38 cellular contexts compared by ENCODE assay signal in the genomic region with DNA sequence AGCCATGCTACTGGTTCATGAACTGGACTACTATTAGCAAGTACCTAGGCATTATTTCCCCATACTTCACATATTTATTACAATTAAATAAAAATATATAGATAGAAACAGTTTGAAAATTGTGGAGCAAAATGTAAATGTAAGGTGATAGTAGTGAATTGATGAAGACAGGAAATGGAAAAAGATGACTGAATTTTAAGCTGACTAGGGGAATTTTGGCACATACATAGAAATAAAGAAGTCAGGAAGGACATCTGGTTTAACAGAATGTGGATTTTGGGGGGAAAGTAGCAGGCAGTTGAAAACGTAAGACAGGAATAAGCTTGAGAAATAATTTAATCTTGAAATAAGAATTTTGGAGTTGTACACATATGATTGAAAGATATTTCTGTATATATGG.
"Had no signal": no experiment of that assay in that cellular context is flagged by ENCODE, and none has a peak within 500 bp of the region (broad histone marks: within the 10 kb centered on the region; RNA-seq: fewer than 3 reads in every experiment).

No MANE protein-coding gene starts in this region.

- H3K4me1 Mint-ChIP-seq: activated B cell treated with CpG ODN at 0.5 μM for 24 hours; activated CD4-positive, alpha-beta memory T cell treated with anti-CD3 and anti-CD28 coated beads, Interleukin-2, amount 10 ng/mL, durations not matched to agents 7 days and 5 days; activated CD4-positive, alpha-beta T cell treated with anti-CD3 and anti-CD28 coated beads for 36 hours; activated CD4-positive, alpha-beta T cell treated with anti-CD3 and anti-CD28 coated beads, Interleukin-2, amount 10 ng/mL, durations not matched to agents 7 days and 5 days; activated CD8-positive, alpha-beta memory T cell treated with anti-CD3 and anti-CD28 coated beads, Interleukin-2, amount 10 ng/mL, durations not matched to agents 7 days and 5 days; activated naive CD4-positive, alpha-beta T cell treated with anti-CD3 and anti-CD28 coated beads, Interleukin-2, amount 10 ng/mL, durations not matched to agents 7 days and 5 days; activated naive CD4-positive, alpha-beta T cell treated with anti-CD3 and anti-CD28 coated beads, Interleukin-2, amount 50 U/mL, for 24 hours; activated naive CD8-positive, alpha-beta T cell treated with anti-CD3 and anti-CD28 coated beads, Interleukin-2, amount 10 ng/mL, durations not matched to agents 7 days and 5 days; activated naive CD8-positive, alpha-beta T cell treated with anti-CD3 and anti-CD28 coated beads, Interleukin-2, amount 50 U/mL, for 24 hours; central memory CD8-positive, alpha-beta T cell had no signal

- H3K9me3 Mint-ChIP-seq: activated B cell treated with CpG ODN at 0.5 μM for 24 hours; activated CD4-positive, alpha-beta memory T cell treated with anti-CD3 and anti-CD28 coated beads, Interleukin-2, amount 10 ng/mL, durations not matched to agents 7 days and 5 days; activated CD4-positive, alpha-beta T cell treated with anti-CD3 and anti-CD28 coated beads, Interleukin-2, amount 10 ng/mL, durations not matched to agents 7 days and 5 days; activated naive CD4-positive, alpha-beta T cell treated with anti-CD3 and anti-CD28 coated beads, Interleukin-2, amount 10 ng/mL, durations not matched to agents 7 days and 5 days; activated naive CD4-positive, alpha-beta T cell treated with anti-CD3 and anti-CD28 coated beads, Interleukin-2, amount 50 U/mL, for 24 hours; activated naive CD8-positive, alpha-beta T cell treated with anti-CD3 and anti-CD28 coated beads, Interleukin-2, amount 10 ng/mL, durations not matched to agents 7 days and 5 days; activated naive CD8-positive, alpha-beta T cell treated with anti-CD3 and anti-CD28 coated beads, Interleukin-2, amount 50 U/mL, for 24 hours; activated T-cell treated with anti-CD3 and anti-CD28 coated beads, Interleukin-2, amount 50 U/mL, for 24 hours; activated T-helper 2 cell treated with anti-CD3 and anti-CD28 coated beads, Interferon-gamma antibody, Interleukin-2, Interleukin-4, amounts not matched to agents 10 μg/mL and 5 μg/mL and 100 μg/mL, durations not matched to agents 14 hours and 24 hours and 36 hours; brain; central memory CD8-positive, alpha-beta T cell; T-helper 1 cell treated with Interleukin-12 subunit alpha and Interleukin-12 subunit beta and Interleukin-4 antibody, amounts not matched to agents 30 μg/mL and 1 μg/mL, for 36 hours; T-helper 2 cell treated with Interferon-gamma antibody and Interleukin-4, amounts not matched to agents 5 μg/mL and 100 μg/mL, for 36 hours had no signal

- H3K27ac ChIP-seq: ascending aorta, cardiac muscle cell, VCaP had no signal

- DNase-seq: activated B cell treated with CpG ODN at 0.5 μM for 24 hours; activated CD4-positive, alpha-beta memory T cell treated with anti-CD3 and anti-CD28 coated beads, Interleukin-2, amount 10 ng/mL, durations not matched to agents 7 days and 5 days; activated CD4-positive, alpha-beta T cell treated with anti-CD3 and anti-CD28 coated beads for 1 hour; activated CD4-positive, alpha-beta T cell treated with anti-CD3 and anti-CD28 coated beads for 36 hours; activated CD4-positive, alpha-beta T cell treated with anti-CD3 and anti-CD28 coated beads for 48 hours; activated CD4-positive, alpha-beta T cell treated with anti-CD3 and anti-CD28 coated beads, Interleukin-2, amount 10 ng/mL, durations not matched to agents 7 days and 5 days; activated CD4-positive, alpha-beta T cell treated with anti-CD3 and anti-CD28 coated beads, Interleukin-2, amount 50 U/mL, for 48 hours; activated CD8-positive, alpha-beta memory T cell treated with anti-CD3 and anti-CD28 coated beads for 24 hours; activated CD8-positive, alpha-beta memory T cell treated with anti-CD3 and anti-CD28 coated beads, Interleukin-2, amount 10 ng/mL, durations not matched to agents 7 days and 5 days; activated CD8-positive, alpha-beta memory T cell treated with anti-CD3 and anti-CD28 coated beads, Interleukin-2, amount 50 U/mL, for 48 hours; activated CD8-positive, alpha-beta T cell treated with anti-CD3 and anti-CD28 coated beads, Interleukin-2, amount 10 ng/mL, durations not matched to agents 7 days and 5 days; activated effector memory CD4-positive, alpha-beta T cell treated with Interleukin-2 at 50 U/mL for 16 hours; activated gamma-delta T cell; activated naive CD4-positive, alpha-beta T cell treated with anti-CD3 and anti-CD28 coated beads, Interleukin-2, amount 10 ng/mL, durations not matched to agents 7 days and 5 days; activated naive CD4-positive, alpha-beta T cell treated with Interleukin-2 at 50 U/mL for 16 hours; activated naive CD8-positive, alpha-beta T cell treated with anti-CD3 and anti-CD28 coated beads, Interleukin-2, amount 10 ng/mL, durations not matched to agents 7 days and 5 days; activated naive CD8-positive, alpha-beta T cell treated with anti-CD3 and anti-CD28 coated beads, Interleukin-2, amount 50 U/mL, for 24 hours; activated T-cell treated with anti-CD3 and anti-CD28 coated beads, Interleukin-2, amount 50 U/mL, for 24 hours; activated T-cell treated with anti-CD3 and anti-CD28 coated beads, Interleukin-2, amount 50 U/mL, for 48 hours; amygdala; anterior cingulate cortex; caudate nucleus; cerebellar nuclear complex; T-helper 2 cell; T-helper 9 cell had no signal

- H3K36me3 Mint-ChIP-seq: activated CD8-positive, alpha-beta memory T cell treated with anti-CD3 and anti-CD28 coated beads, Interleukin-2, amount 10 ng/mL, durations not matched to agents 7 days and 5 days; activated naive CD4-positive, alpha-beta T cell treated with anti-CD3 and anti-CD28 coated beads, Interleukin-2, amount 10 ng/mL, durations not matched to agents 7 days and 5 days; activated naive CD4-positive, alpha-beta T cell treated with anti-CD3 and anti-CD28 coated beads, Interleukin-2, amount 50 U/mL, for 24 hours; activated naive CD8-positive, alpha-beta T cell; activated naive CD8-positive, alpha-beta T cell treated with anti-CD3 and anti-CD28 coated beads, Interleukin-2, amount 10 ng/mL, durations not matched to agents 7 days and 5 days; brain had no signal

- H3K4me3 ChIP-seq: ascending aorta, cardiac muscle cell had no signal

- H3K36me3 ChIP-seq: ascending aorta, cardiac muscle cell had no signal

- H3K9me3 ChIP-seq: ascending aorta had no signal

- FAIRE-seq: bronchial epithelial cell, TTC549 had no signal

- H3K4me3 Mint-ChIP-seq: activated B cell treated with CpG ODN at 0.5 μM for 24 hours; activated CD4-positive, alpha-beta memory T cell treated with anti-CD3 and anti-CD28 coated beads, Interleukin-2, amount 10 ng/mL, durations not matched to agents 7 days and 5 days; activated CD4-positive, alpha-beta T cell treated with anti-CD3 and anti-CD28 coated beads for 36 hours; activated CD4-positive, alpha-beta T cell treated with anti-CD3 and anti-CD28 coated beads, Interleukin-2, amount 10 ng/mL, durations not matched to agents 7 days and 5 days; activated CD8-positive, alpha-beta memory T cell treated with anti-CD3 and anti-CD28 coated beads, Interleukin-2, amount 10 ng/mL, durations not matched to agents 7 days and 5 days; activated CD8-positive, alpha-beta T cell treated with anti-CD3 and anti-CD28 coated beads, Interleukin-2, amount 10 ng/mL, durations not matched to agents 7 days and 5 days; activated naive CD4-positive, alpha-beta T cell treated with anti-CD3 and anti-CD28 coated beads, Interleukin-2, amount 10 ng/mL, durations not matched to agents 7 days and 5 days; activated naive CD4-positive, alpha-beta T cell treated with anti-CD3 and anti-CD28 coated beads, Interleukin-2, amount 50 U/mL, for 24 hours; activated naive CD8-positive, alpha-beta T cell; activated naive CD8-positive, alpha-beta T cell treated with anti-CD3 and anti-CD28 coated beads, Interleukin-2, amount 10 ng/mL, durations not matched to agents 7 days and 5 days; activated naive CD8-positive, alpha-beta T cell treated with anti-CD3 and anti-CD28 coated beads, Interleukin-2, amount 50 U/mL, for 24 hours; activated T-cell treated with anti-CD3 and anti-CD28 coated beads, Interleukin-2, amount 50 U/mL, for 24 hours; brain; central memory CD8-positive, alpha-beta T cell; T-helper 1 cell treated with Interleukin-12 subunit alpha and Interleukin-12 subunit beta and Interleukin-4 antibody, amounts not matched to agents 30 μg/mL and 1 μg/mL, for 36 hours; T-helper 2 cell treated with Interferon-gamma antibody and Interleukin-4, amounts not matched to agents 5 μg/mL and 100 μg/mL, for 36 hours had no signal

- H3K27me3 ChIP-seq: ascending aorta, cardiac muscle cell had no signal

- H3K27me3 Mint-ChIP-seq: activated CD4-positive, alpha-beta memory T cell treated with anti-CD3 and anti-CD28 coated beads, Interleukin-2, amount 10 ng/mL, durations not matched to agents 7 days and 5 days; activated CD4-positive, alpha-beta T cell treated with anti-CD3 and anti-CD28 coated beads, Interleukin-2, amount 10 ng/mL, durations not matched to agents 7 days and 5 days; activated naive CD4-positive, alpha-beta T cell treated with anti-CD3 and anti-CD28 coated beads, Interleukin-2, amount 10 ng/mL, durations not matched to agents 7 days and 5 days; activated naive CD8-positive, alpha-beta T cell treated with anti-CD3 and anti-CD28 coated beads, Interleukin-2, amount 10 ng/mL, durations not matched to agents 7 days and 5 days; brain had no signal

- H3K27ac Mint-ChIP-seq: activated B cell treated with CpG ODN at 0.5 μM for 24 hours; activated CD4-positive, alpha-beta memory T cell treated with anti-CD3 and anti-CD28 coated beads, Interleukin-2, amount 10 ng/mL, durations not matched to agents 7 days and 5 days; activated CD4-positive, alpha-beta T cell treated with anti-CD3 and anti-CD28 coated beads for 36 hours; activated CD4-positive, alpha-beta T cell treated with anti-CD3 and anti-CD28 coated beads, Interleukin-2, amount 10 ng/mL, durations not matched to agents 7 days and 5 days; activated CD8-positive, alpha-beta memory T cell treated with anti-CD3 and anti-CD28 coated beads, Interleukin-2, amount 10 ng/mL, durations not matched to agents 7 days and 5 days; activated CD8-positive, alpha-beta T cell treated with anti-CD3 and anti-CD28 coated beads, Interleukin-2, amount 10 ng/mL, durations not matched to agents 7 days and 5 days; activated naive CD4-positive, alpha-beta T cell treated with anti-CD3 and anti-CD28 coated beads, Interleukin-2, amount 10 ng/mL, durations not matched to agents 7 days and 5 days; activated naive CD4-positive, alpha-beta T cell treated with anti-CD3 and anti-CD28 coated beads, Interleukin-2, amount 50 U/mL, for 24 hours; activated naive CD8-positive, alpha-beta T cell; activated naive CD8-positive, alpha-beta T cell treated with anti-CD3 and anti-CD28 coated beads, Interleukin-2, amount 10 ng/mL, durations not matched to agents 7 days and 5 days; activated naive CD8-positive, alpha-beta T cell treated with anti-CD3 and anti-CD28 coated beads, Interleukin-2, amount 50 U/mL, for 24 hours; activated T-cell treated with anti-CD3 and anti-CD28 coated beads, Interleukin-2, amount 50 U/mL, for 24 hours; activated T-helper 2 cell treated with anti-CD3 and anti-CD28 coated beads, Interferon-gamma antibody, Interleukin-2, Interleukin-4, amounts not matched to agents 10 μg/mL and 5 μg/mL and 100 μg/mL, durations not matched to agents 14 hours and 24 hours and 36 hours; T-helper 1 cell treated with Interleukin-12 subunit alpha and Interleukin-12 subunit beta and Interleukin-4 antibody, amounts not matched to agents 30 μg/mL and 1 μg/mL, for 36 hours; T-helper 2 cell treated with Interferon-gamma antibody and Interleukin-4, amounts not matched to agents 5 μg/mL and 100 μg/mL, for 36 hours had no signal

- ATAC-seq: activated CD4-positive, alpha-beta T cell treated with anti-CD3 and anti-CD28 coated beads for 36 hours; activated CD4-positive, CD25-positive, alpha-beta regulatory T cell treated with anti-CD3 and anti-CD28 coated beads, Interleukin-2, amount 50 U/mL, for 24 hours; activated CD8-positive, alpha-beta memory T cell treated with anti-CD3 and anti-CD28 coated beads, Interleukin-2, amount 10 ng/mL, durations not matched to agents 7 days and 5 days; activated CD8-positive, alpha-beta T cell treated with anti-CD3 and anti-CD28 coated beads, Interleukin-2, amount 10 ng/mL, durations not matched to agents 7 days and 5 days; activated naive CD8-positive, alpha-beta T cell treated with anti-CD3 and anti-CD28 coated beads, Interleukin-2, amount 50 U/mL, for 24 hours had no signal
